ENCODE assay signal across 19 cellular contexts in genomic region chr6:39330476-39330875, GRCh38. TPM values are rescaled to one million over a fixed set of nuclear protein-coding genes. Genes with fewer than 3 reads are reported as not detected.
A peak's percentile ranks its signal among the peaks of the same experiment; 100 is the strongest.
DNase-seq lines count a peak whose midpoint lies in the region; ATAC-seq and TF ChIP-seq lines count a peak whose summit lies in the region.
"Had no signal": no experiment of that assay in that cellular context is flagged by ENCODE, and none has a peak within 500 bp of the region (broad histone marks: within the 10 kb centered on the region; RNA-seq: fewer than 3 reads in every experiment).

No MANE protein-coding gene starts in this region.

- no peak for TF ChIP-seq POLR2A in stomach (IDR thresholded peaks at IDR 0.05)

- no peaks in the 10 kb centered on the region for H3K9me3 ChIP-seq in stomach
- no peaks in the 10 kb centered on the region for H3K9me3 ChIP-seq in naive thymus-derived CD4-positive, alpha-beta T cell (ENCODE audit: control insufficient read depth in 2 of 3, low read length in 3 of 3)
- H3K9me3 ChIP-seq: ovary, upper lobe of left lung had no signal

- ATAC-seq in GM19023 (IDR thresholded peaks at IDR 0.05; ENCODE audit: unreplicated experiment) (peak; percentile 17), left ventricle myocardium superior (peak; percentile 58), HG03378 (IDR thresholded peaks at IDR 0.05; ENCODE audit: unreplicated experiment) (no peak), GM21576 (IDR thresholded peaks at IDR 0.05; ENCODE audit: unreplicated experiment) (no peak)
- ATAC-seq in naive thymus-derived CD4-positive, alpha-beta T cell, result no peak
- ATAC-seq: activated T-cell treated with anti-CD3 and anti-CD28 coated beads, Interleukin-2, amount 50 U/mL, for 72 hours; PC-3 had no signal

- CTCF ChIA-PET in naive thymus-derived CD4-positive, alpha-beta T cell (lab: Charles Lee), result interaction anchor here (0.7 kb wide), 1 partner anchor 333 kb away, joined by 7 read pairs; no protein-coding TSS in a partner anchor

- H3K4me1 ChIP-seq in stomach, result peaks cover 0 to 4% (median 0%) of the 10 kb centered on the region in 4 donors
- no peaks in the 10 kb centered on the region for H3K4me1 ChIP-seq in naive thymus-derived CD4-positive, alpha-beta T cell (ENCODE audit: control insufficient read depth in 2 of 2, insufficient read depth in 2 of 2, low read length in 2 of 2)

- peaks cover 13 to 41% (median 29%) of the 10 kb centered on the region in 5 donors for H3K27me3 Mint-ChIP-seq in naive thymus-derived CD4-positive, alpha-beta T cell

- no peaks in the 10 kb centered on the region for H3K36me3 Mint-ChIP-seq in naive thymus-derived CD4-positive, alpha-beta T cell

- H3K27ac ChIP-seq in stomach, result no peak overlapping the region
- no peak overlapping the region for H3K27ac ChIP-seq in naive thymus-derived CD4-positive, alpha-beta T cell (ENCODE audit: low read depth, low read length)
- H3K27ac ChIP-seq: ovary, upper lobe of left lung had no signal

- H3K4me3 ChIP-seq in stomach, result no peak overlapping the region
- H3K4me3 ChIP-seq in naive thymus-derived CD4-positive, alpha-beta T cell (ENCODE audit: low read length), result no peak overlapping the region
- H3K4me3 ChIP-seq: ovary, upper lobe of left lung had no signal

- POLR2A ChIA-PET in naive thymus-derived CD4-positive, alpha-beta T cell (lab: Charles Lee), result no interaction called here

- DNase-seq in Ammon's horn (ENCODE audit: low spot score), result peak; percentile 86
- peak; percentile 30 for DNase-seq in NCI-H2196 treated with DMSO at 0.1 percent for 48 hours (lab: John Stamatoyannopoulos, UW; ENCODE audit: unreplicated experiment)
- DNase-seq in left ventricle myocardium superior, result peak; percentile 57
- DNase-seq in stomach, result no peak
- no peak for DNase-seq in naive thymus-derived CD4-positive, alpha-beta T cell
- DNase-seq: activated CD4-positive, alpha-beta T cell treated with anti-CD3 and anti-CD28 coated beads for 48 hours; activated T-cell treated with anti-CD3 and anti-CD28 coated beads, Interleukin-2, amount 50 U/mL, for 72 hours; amniotic stem cell; midbrain; ovary; PC-3; stimulated activated CD8-positive, alpha-beta memory T cell treated with anti-CD3 and anti-CD28 coated beads, Interleukin-4, amount 100 ng/mL, for 48 hours; T-helper 2 cell had no signal

- no peak overlapping the region for H3K27ac Mint-ChIP-seq in naive thymus-derived CD4-positive, alpha-beta T cell
- H3K27ac Mint-ChIP-seq: activated T-cell treated with anti-CD3 and anti-CD28 coated beads, Interleukin-2, amount 50 U/mL, for 72 hours had no signal

- H3K4me3 Mint-ChIP-seq in naive thymus-derived CD4-positive, alpha-beta T cell, result no peak overlapping the region
- H3K4me3 Mint-ChIP-seq: activated T-cell treated with anti-CD3 and anti-CD28 coated beads, Interleukin-2, amount 50 U/mL, for 72 hours had no signal

- 45 to 59% (median 53%) methylated on average over 3 of the region's 3 CpGs for WGBS in stomach, 5 donors

- H3K27me3 ChIP-seq in stomach, result peaks cover 0 to 6% (median 0%) of the 10 kb centered on the region in 3 donors
- no peaks in the 10 kb centered on the region for H3K27me3 ChIP-seq in naive thymus-derived CD4-positive, alpha-beta T cell (ENCODE audit: control insufficient read depth in 2 of 2, insufficient read depth in 2 of 2, low read length in 2 of 2)
- H3K27me3 ChIP-seq: ovary, upper lobe of left lung had no signal

- no peaks in the 10 kb centered on the region for H3K36me3 ChIP-seq in stomach
- H3K36me3 ChIP-seq in naive thymus-derived CD4-positive, alpha-beta T cell (ENCODE audit: control insufficient read depth in 2 of 3, insufficient read depth in 3 of 3, low read length in 3 of 3), result no peaks in the 10 kb centered on the region
- H3K36me3 ChIP-seq: ovary, upper lobe of left lung had no signal

- TF ChIP-seq CTCF in stomach (IDR thresholded peaks at IDR 0.05), result no peak

- peaks cover 0 to 9% (median 0%) of the 10 kb centered on the region in 7 donors for H3K4me1 Mint-ChIP-seq in naive thymus-derived CD4-positive, alpha-beta T cell

- H3K9me3 Mint-ChIP-seq in naive thymus-derived CD4-positive, alpha-beta T cell, result no peaks in the 10 kb centered on the region
- H3K9me3 Mint-ChIP-seq: activated T-cell treated with anti-CD3 and anti-CD28 coated beads, Interleukin-2, amount 50 U/mL, for 72 hours had no signal

- no peak for TF ChIP-seq EP300 in stomach (IDR thresholded peaks at IDR 0.05)

- intact Hi-C loops in left ventricle myocardium superior (cut with micrococcal nuclease) (loop anchor here (2.0 kb wide), 1 partner anchor 60 kb away; no protein-coding TSS in a partner anchor), stomach (cut with DNase I; ENCODE audit: low total_unique reads) (no loop called here)
- intact Hi-C loops in naive thymus-derived CD4-positive, alpha-beta T cell (cut with micrococcal nuclease), result no loop called here

RNA-seq across cellular contexts. Expression of gene KCNK16, which starts 8.0 kb away (rescaled TPM):
- total RNA-seq in left ventricle myocardium superior, result not detected
- under 1 TPM in 1 of 5 donors, not detected in 4; 0.73 TPM for total RNA-seq in stomach
- under 1 TPM in 1 of 3 donors, not detected in 2; 0.37 TPM for polyA plus RNA-seq in stomach
- not detected for total RNA-seq in naive thymus-derived CD4-positive, alpha-beta T cell
- polyA plus RNA-seq in naive thymus-derived CD4-positive, alpha-beta T cell, result not detected
- total RNA-seq: activated T-cell treated with anti-CD3 and anti-CD28 coated beads, Interleukin-2, amount 50 U/mL, for 72 hours; HT1080; ovary; PC-3; upper lobe of left lung had no signal
- polyA plus RNA-seq: AG04450, ovary had no signal

RNA-seq across cellular contexts. Expression of gene KCNK17, which starts 16.3 kb away (rescaled TPM):
- total RNA-seq in left ventricle myocardium superior (not detected), stomach (1 to 10 TPM in 1 of 5 donors, not detected in 4; 1.1 TPM)
- polyA plus RNA-seq in stomach, result under 1 TPM; 0.15 to 0.68 (median 0.46) TPM
- under 1 TPM in 1 of 5 experiments, not detected in 4; 0.72 TPM for total RNA-seq in naive thymus-derived CD4-positive, alpha-beta T cell
- not detected for polyA plus RNA-seq in naive thymus-derived CD4-positive, alpha-beta T cell
- total RNA-seq: activated T-cell treated with anti-CD3 and anti-CD28 coated beads, Interleukin-2, amount 50 U/mL, for 72 hours; HT1080; PC-3 had no signal
- polyA plus RNA-seq: AG04450 had no signal

Comparison
In these comparisons a context has a peak if more than half of its experiments do, and no peak if none do; other contexts are left out.
1. DNase-seq: peak in Ammon's horn (single experiment), NCI-H2196 treated with DMSO at 0.1 percent for 48 hours (single experiment) and left ventricle myocardium superior (single experiment); none in stomach (single experiment) and naive thymus-derived CD4-positive, alpha-beta T cell (0 of 9).
2. ATAC-seq: peak in GM19023 (single experiment) and left ventricle myocardium superior (single experiment); none in HG03378 (single experiment), GM21576 (single experiment) and naive thymus-derived CD4-positive, alpha-beta T cell (single experiment).